Comparison of ENCODE assay signal across 13 cellular contexts in genomic region chr2:65605427-65606058, GRCh38.
DNase-seq lines count a peak whose midpoint lies in the region; ATAC-seq lines count a peak whose summit lies in the region.
"Had no signal": no experiment of that assay in that cellular context is flagged by ENCODE, and none has a peak within 500 bp of the region (broad histone marks: within the 10 kb centered on the region; RNA-seq: fewer than 3 reads in every experiment).

No MANE protein-coding gene starts in this region.

- no peaks in the 10 kb centered on the region for H3K9me3 Mint-ChIP-seq in activated CD4-positive, alpha-beta T cell treated with anti-CD3 and anti-CD28 coated beads for 36 hours (ENCODE audit: low read depth)
- peaks cover 2% of the 10 kb centered on the region for H3K9me3 Mint-ChIP-seq in stimulated activated memory B cell treated with anti-CD40 and anti-IgM and Interleukin-4, amounts not matched to agents 10 μg/mL and 1 μg/mL and 100 μg/mL, for 72 hours
- no peaks in the 10 kb centered on the region for H3K9me3 Mint-ChIP-seq in activated naive CD4-positive, alpha-beta T cell treated with anti-CD3 and anti-CD28 coated beads, Interleukin-2, amount 10 ng/mL, durations not matched to agents 7 days and 5 days

- peaks cover 19% of the 10 kb centered on the region for H3K4me1 Mint-ChIP-seq in activated CD4-positive, alpha-beta T cell treated with anti-CD3 and anti-CD28 coated beads for 36 hours
- peaks cover 83% of the 10 kb centered on the region for H3K4me1 Mint-ChIP-seq in stimulated activated memory B cell treated with anti-CD40 and anti-IgM and Interleukin-4, amounts not matched to agents 10 μg/mL and 1 μg/mL and 100 μg/mL, for 72 hours
- peaks cover 8% of the 10 kb centered on the region for H3K4me1 Mint-ChIP-seq in activated naive CD4-positive, alpha-beta T cell treated with anti-CD3 and anti-CD28 coated beads, Interleukin-2, amount 10 ng/mL, durations not matched to agents 7 days and 5 days

- POLR2A ChIA-PET in activated CD4-positive, alpha-beta T cell treated with anti-CD3 and anti-CD28 coated beads for 36 hours (lab: Charles Lee): no interaction called here

- no peaks in the 10 kb centered on the region for H3K27me3 Mint-ChIP-seq in activated CD4-positive, alpha-beta T cell treated with anti-CD3 and anti-CD28 coated beads for 36 hours
- no peaks in the 10 kb centered on the region for H3K27me3 Mint-ChIP-seq in stimulated activated memory B cell treated with anti-CD40 and anti-IgM and Interleukin-4, amounts not matched to agents 10 μg/mL and 1 μg/mL and 100 μg/mL, for 72 hours
- H3K27me3 Mint-ChIP-seq in activated naive CD4-positive, alpha-beta T cell treated with anti-CD3 and anti-CD28 coated beads, Interleukin-2, amount 10 ng/mL, durations not matched to agents 7 days and 5 days: peaks cover 10% of the 10 kb centered on the region

- intact Hi-C loops in activated CD4-positive, alpha-beta T cell treated with anti-CD3 and anti-CD28 coated beads for 36 hours (cut with DNase I, micrococcal nuclease): loop anchor here in 1 of 2 experiments (1.0 kb wide), 2 partner anchors 285 to 304 kb away; no protein-coding TSS in a partner anchor

- H3K36me3 Mint-ChIP-seq in activated CD4-positive, alpha-beta T cell treated with anti-CD3 and anti-CD28 coated beads for 36 hours (ENCODE audit: low read depth): no peaks in the 10 kb centered on the region
- H3K36me3 Mint-ChIP-seq in stimulated activated memory B cell treated with anti-CD40 and anti-IgM and Interleukin-4, amounts not matched to agents 10 μg/mL and 1 μg/mL and 100 μg/mL, for 72 hours: peaks cover 4% of the 10 kb centered on the region
- H3K36me3 Mint-ChIP-seq in activated naive CD4-positive, alpha-beta T cell treated with anti-CD3 and anti-CD28 coated beads, Interleukin-2, amount 10 ng/mL, durations not matched to agents 7 days and 5 days: no peaks in the 10 kb centered on the region

- no peak overlapping the region for H3K4me3 Mint-ChIP-seq in activated CD4-positive, alpha-beta T cell treated with anti-CD3 and anti-CD28 coated beads for 36 hours
- peak overlapping the region; percentile 61 for H3K4me3 Mint-ChIP-seq in stimulated activated memory B cell treated with anti-CD40 and anti-IgM and Interleukin-4, amounts not matched to agents 10 μg/mL and 1 μg/mL and 100 μg/mL, for 72 hours
- H3K4me3 Mint-ChIP-seq in activated naive CD4-positive, alpha-beta T cell treated with anti-CD3 and anti-CD28 coated beads, Interleukin-2, amount 10 ng/mL, durations not matched to agents 7 days and 5 days: no peak overlapping the region

- CTCF ChIA-PET in activated CD4-positive, alpha-beta T cell treated with anti-CD3 and anti-CD28 coated beads for 36 hours (lab: Charles Lee): interaction anchor here (0.6 kb wide), 1 partner anchor 476 kb away, joined by 3 read pairs; no protein-coding TSS in a partner anchor
- CTCF ChIA-PET in activated naive CD4-positive, alpha-beta T cell treated with anti-CD3 and anti-CD28 coated beads, Interleukin-2, amount 10 ng/mL, durations not matched to agents 7 days and 5 days (lab: Charles Lee): interaction anchor here (1.3 kb wide), 1 partner anchor 32 kb away, joined by 3 read pairs; no protein-coding TSS in a partner anchor

- ATAC-seq in activated CD4-positive, alpha-beta T cell treated with anti-CD3 and anti-CD28 coated beads for 36 hours: no peak
- ATAC-seq in GM21717 (IDR thresholded peaks at IDR 0.05; ENCODE audit: unreplicated experiment) (peak; percentile 36), HG03521 (IDR thresholded peaks at IDR 0.05; ENCODE audit: unreplicated experiment) (peak; percentile 37)
- ATAC-seq in stimulated activated memory B cell treated with anti-CD40 and anti-IgM and Interleukin-4, amounts not matched to agents 10 μg/mL and 1 μg/mL and 100 μg/mL, for 72 hours: no peak
- ATAC-seq: K562, left colon had no signal

- no peak for DNase-seq in activated CD4-positive, alpha-beta T cell treated with anti-CD3 and anti-CD28 coated beads for 36 hours
- DNase-seq in activated CD4-positive, alpha-beta T cell treated with anti-CD3 and anti-CD28 coated beads for 1 hour: no peak
- no peak for DNase-seq in stimulated activated naive CD4-positive, alpha-beta T cell treated with Interleukin-2 at 50 U/mL for 16 hours (lab: John Stamatoyannopoulos, UW)
- DNase-seq in SK-N-DZ (ENCODE audit: low spot score): no peak
- DNase-seq in activated naive CD4-positive, alpha-beta T cell treated with anti-CD3 and anti-CD28 coated beads, Interleukin-2, amount 10 ng/mL, durations not matched to agents 7 days and 5 days: no peak
- DNase-seq: 8988T, DMS 273 treated with DMSO at 0.1 percent for 48 hours, left colon, NCI-H2171 had no signal

- H3K27ac Mint-ChIP-seq in activated CD4-positive, alpha-beta T cell treated with anti-CD3 and anti-CD28 coated beads for 36 hours: peak overlapping the region; percentile 34
- H3K27ac Mint-ChIP-seq in stimulated activated memory B cell treated with anti-CD40 and anti-IgM and Interleukin-4, amounts not matched to agents 10 μg/mL and 1 μg/mL and 100 μg/mL, for 72 hours: peak overlapping the region; percentile 95
- H3K27ac Mint-ChIP-seq in activated naive CD4-positive, alpha-beta T cell treated with anti-CD3 and anti-CD28 coated beads, Interleukin-2, amount 10 ng/mL, durations not matched to agents 7 days and 5 days: no peak overlapping the region

Comparison
In these comparisons a context has a peak if more than half of its experiments do, and no peak if none do; other contexts are left out.
1. ATAC-seq: peak in GM21717 (single experiment) and HG03521 (single experiment); none in activated CD4-positive, alpha-beta T cell treated with anti-CD3 and anti-CD28 coated beads for 36 hours (single experiment) and stimulated activated memory B cell treated with anti-CD40 and anti-IgM and Interleukin-4, amounts not matched to agents 10 μg/mL and 1 μg/mL and 100 μg/mL, for 72 hours (single experiment).